Comparison of ENCODE assay signal across 15 cellular contexts in the genomic region with DNA sequence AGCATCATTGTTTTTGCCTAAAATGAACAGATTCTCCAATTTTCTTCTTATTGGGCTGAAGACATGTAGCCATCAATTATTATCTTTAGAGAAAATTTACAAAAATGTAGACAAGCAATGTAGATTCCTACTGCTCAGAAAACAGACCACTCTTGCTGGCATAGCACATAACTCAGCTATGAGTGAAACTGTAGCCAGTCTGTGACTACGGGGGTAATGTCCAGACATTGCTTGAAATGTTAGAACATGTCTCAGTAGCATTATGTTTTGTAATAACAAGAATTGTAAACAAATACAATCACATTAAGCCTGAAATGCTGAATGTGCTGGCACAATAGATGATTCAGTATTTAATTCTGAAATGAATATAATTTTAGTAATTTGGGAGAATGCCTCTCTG.
A peak's percentile ranks its signal among the peaks of the same experiment; 100 is the strongest.
DNase-seq lines count a peak whose midpoint lies in the region; ATAC-seq and TF ChIP-seq lines count a peak whose summit lies in the region.
"Had no signal": no experiment of that assay in that cellular context is flagged by ENCODE, and none has a peak within 500 bp of the region (broad histone marks: within the 10 kb centered on the region; RNA-seq: fewer than 3 reads in every experiment).

No MANE protein-coding gene starts in this region.

- H3K27me3 ChIP-seq in RWPE2 (ENCODE audit: insufficient read depth, poor library complexity, severe bottlenecking), result no peaks in the 10 kb centered on the region

- DNase-seq in GM03348 (ENCODE audit: low spot score), result peak; percentile 9
- DNase-seq in RWPE2 (ENCODE audit: low spot score), result no peak
- peak; percentile 73 for DNase-seq in epithelial cell of prostate (ENCODE audit: low read depth, low spot score)
- peak; percentile 20 for DNase-seq in myocyte (ENCODE audit: low read depth)
- no peak for DNase-seq in SIG-M5 (lab: John Stamatoyannopoulos, UW)
- DNase-seq in DMS79 (lab: John Stamatoyannopoulos, UW), result no peak
- DNase-seq in NCI-H1092 treated with DMSO at 0.1 percent for 48 hours (lab: John Stamatoyannopoulos, UW), result no peak
- DNase-seq: Caco-2, NCI-H1105, NCI-H1694 treated with DMSO at 0.1 percent for 48 hours, NCI-H69 had no signal

- ATAC-seq in RWPE2 (ENCODE audit: low read depth), result peak; percentile 62
- ATAC-seq in GM21515 (IDR thresholded peaks at IDR 0.05; ENCODE audit: unreplicated experiment), result no peak
- ATAC-seq: GM23338, K562 had no signal

- TF ChIP-seq CTCF in RWPE2 (IDR thresholded peaks at IDR 0.05; ENCODE audit: poor library complexity, severe bottlenecking), result no peak

- peaks cover 45% of the 10 kb centered on the region for H3K4me1 ChIP-seq in RWPE2 (ENCODE audit: insufficient read depth, poor library complexity, severe bottlenecking)
- H3K4me1 ChIP-seq: Caco-2 had no signal

- H3K36me3 ChIP-seq in RWPE2 (ENCODE audit: low read depth), result no peaks in the 10 kb centered on the region

- no peaks in the 10 kb centered on the region for H3K9me3 ChIP-seq in RWPE2 (ENCODE audit: severe bottlenecking)
- H3K9me3 ChIP-seq: Caco-2 had no signal

- no peak overlapping the region for H3K4me3 ChIP-seq in RWPE2 (ENCODE audit: severe bottlenecking)
- H3K4me3 ChIP-seq: GM23338, K562 had no signal

- H3K27ac ChIP-seq in RWPE2 (ENCODE audit: poor library complexity, severe bottlenecking) (no peak overlapping the region), epithelial cell of prostate (peak overlapping the region; percentile 57)
- H3K27ac ChIP-seq: C4-2B had no signal

Comparison
In these comparisons a context has a peak if more than half of its experiments do, and no peak if none do; other contexts are left out.
1. DNase-seq: peak in GM03348 (single experiment), epithelial cell of prostate (single experiment) and myocyte (single experiment); none in RWPE2 (single experiment), SIG-M5 (single experiment), DMS79 (single experiment) and NCI-H1092 treated with DMSO at 0.1 percent for 48 hours (single experiment).